8 cellular contexts compared by ENCODE assay signal in genomic region chr10:62028502-62028842, GRCh38.
DNase-seq lines count a peak whose midpoint lies in the region; ATAC-seq, FAIRE-seq and TF ChIP-seq lines count a peak whose summit lies in the region.
"Not testable (repeated sequence)": the region's sequence is repeated elsewhere in the genome, so short reads cannot be mapped to it uniquely, and the experiment has no call there.

No MANE protein-coding gene starts in this region.

- peak overlapping the region in 2 of 3 donors; percentile 50 to 73 for H3K27ac Mint-ChIP-seq in IgD-negative memory B cell
- peak overlapping the region; percentile 79 for H3K27ac Mint-ChIP-seq in activated CD4-positive, alpha-beta T cell treated with anti-CD3 and anti-CD28 coated beads for 36 hours
- peak overlapping the region; percentile 56 for H3K27ac Mint-ChIP-seq in activated naive CD4-positive, alpha-beta T cell treated with anti-CD3 and anti-CD28 coated beads, Interleukin-2, amount 50 U/mL, for 24 hours
- peak overlapping the region; percentile 18 for H3K27ac Mint-ChIP-seq in chondrocyte (ENCODE audit: unreplicated experiment)

- not testable (repeated sequence) for H2BK120ac ChIP-seq in trophoblast cell (ENCODE audit: insufficient read depth, low read length, poor library complexity)

- H2AK5ac ChIP-seq in trophoblast cell (ENCODE audit: low read length) = not testable (repeated sequence)

- H3K36me3 ChIP-seq in BLaER1 treated with 17β-estradiol and CSF1 and Interleukin-3, amounts not matched to agents 10 nM and 100 nM = peaks cover 68 to 98% (median 80%) of the 10 kb centered on the region in 11 experiments
- H3K36me3 ChIP-seq in keratinocyte (ENCODE audit: control insufficient read depth in 2 of 2, extremely low read depth in 1 of 2, insufficient read depth in 2 of 2, low read length in 2 of 2); trophoblast cell (ENCODE audit: control insufficient read depth in 1 of 2, insufficient read depth in 2 of 2, low read length in 2 of 2); suprapubic skin: not testable (repeated sequence)

- H3K4ac ChIP-seq in trophoblast cell (ENCODE audit: low read depth, low read length) = not testable (repeated sequence)

- peaks cover 23% of the 10 kb centered on the region for H3K36me3 Mint-ChIP-seq in IgD-negative memory B cell
- peaks cover 80% of the 10 kb centered on the region for H3K36me3 Mint-ChIP-seq in activated CD4-positive, alpha-beta T cell treated with anti-CD3 and anti-CD28 coated beads for 36 hours (ENCODE audit: low read depth)
- peaks cover 20% of the 10 kb centered on the region for H3K36me3 Mint-ChIP-seq in activated naive CD4-positive, alpha-beta T cell treated with anti-CD3 and anti-CD28 coated beads, Interleukin-2, amount 50 U/mL, for 24 hours
- not testable (repeated sequence) for H3K36me3 Mint-ChIP-seq in chondrocyte (ENCODE audit: low read depth)

- not testable (repeated sequence) for TF ChIP-seq EP300 in suprapubic skin (IDR thresholded peaks at IDR 0.05)

- peak overlapping the region in 3 of 11 experiments; percentile 0 to 27 (median 4); a peak in 2 of 22 replicates for H3K27ac ChIP-seq in BLaER1 treated with 17β-estradiol and CSF1 and Interleukin-3, amounts not matched to agents 10 nM and 100 nM
- H3K27ac ChIP-seq in keratinocyte (ENCODE audit: control insufficient read depth, insufficient read depth, low read length) (peak overlapping the region; percentile 91), trophoblast cell (ENCODE audit: low read depth, low read length) (peak overlapping the region; percentile 56), suprapubic skin (peak overlapping the region; percentile 67)

- not testable (repeated sequence) for DNase-seq in activated CD4-positive, alpha-beta T cell treated with anti-CD3 and anti-CD28 coated beads for 36 hours; chondrocyte (ENCODE audit: low spot score); keratinocyte (ENCODE audit: low read depth, low spot score); trophoblast cell; suprapubic skin (ENCODE audit: low spot score in 2 of 2)

- TF ChIP-seq CTCF in chondrocyte (IDR thresholded peaks at IDR 0.05); keratinocyte (optimal IDR thresholded peaks at IDR 0.05 in 1 of 3, IDR thresholded peaks at IDR 0.05 in 1 of 3, conservative IDR thresholded peaks at IDR 0.05 in 1 of 3; ENCODE audit: extremely low read depth in 1 of 3, insufficient read depth in 2 of 3, low read length in 3 of 3); suprapubic skin (IDR thresholded peaks at IDR 0.05): not testable (repeated sequence)

- H3K9me3 ChIP-seq in BLaER1 treated with 17β-estradiol and CSF1 and Interleukin-3, amounts not matched to agents 10 nM and 100 nM (replicated peaks in 1 of 11); keratinocyte (ENCODE audit: control insufficient read depth, low read depth, low read length); trophoblast cell (ENCODE audit: insufficient read depth, low read depth, low read length); suprapubic skin: not testable (repeated sequence)

- not testable (repeated sequence) for H3K9me1 ChIP-seq in keratinocyte (ENCODE audit: control insufficient read depth, extremely low read depth, insufficient read depth, low read length)

- H3K18ac ChIP-seq in trophoblast cell (ENCODE audit: low read length) = not testable (repeated sequence)

- not testable (repeated sequence) for H4K12ac ChIP-seq in trophoblast cell (ENCODE audit: low read depth, low read length)

- intact Hi-C loops in activated CD4-positive, alpha-beta T cell treated with anti-CD3 and anti-CD28 coated beads for 36 hours (cut with DNase I, micrococcal nuclease) = loop anchor here (2.0 to 10.0 kb wide), 2 partner anchors 14 to 274 kb away; no protein-coding TSS in a partner anchor

- H2AFZ ChIP-seq in keratinocyte (ENCODE audit: control insufficient read depth, low read length); trophoblast cell (ENCODE audit: insufficient read depth, low read length, poor library complexity): not testable (repeated sequence)

- POLR2A ChIA-PET in activated CD4-positive, alpha-beta T cell treated with anti-CD3 and anti-CD28 coated beads for 36 hours (lab: Charles Lee) = not testable (repeated sequence)

- not testable (repeated sequence) for ATAC-seq in activated CD4-positive, alpha-beta T cell treated with anti-CD3 and anti-CD28 coated beads for 36 hours

- not testable (repeated sequence) for H3K79me1 ChIP-seq in trophoblast cell (ENCODE audit: low read length)

- CTCF ChIA-PET in activated CD4-positive, alpha-beta T cell treated with anti-CD3 and anti-CD28 coated beads for 36 hours (lab: Charles Lee) = interaction anchor here (0.6 to 12.2 kb wide), 3 partner anchors 10 to 132 kb away, joined by 3 to 113 read pairs (median 4); no protein-coding TSS in a partner anchor

- not testable (repeated sequence) for TF ChIP-seq POLR2A in suprapubic skin (IDR thresholded peaks at IDR 0.05)

- peaks cover 0 to 97% (median 0%) of the 10 kb centered on the region in 11 experiments; a peak in 9 of 22 replicates for H4K20me1 ChIP-seq in BLaER1 treated with 17β-estradiol and CSF1 and Interleukin-3, amounts not matched to agents 10 nM and 100 nM
- H4K20me1 ChIP-seq in keratinocyte (ENCODE audit: control insufficient read depth, extremely low read depth, insufficient read depth, low read length) = not testable (repeated sequence)

- H3K23ac ChIP-seq in trophoblast cell (ENCODE audit: low read length) = not testable (repeated sequence)

- H3K4me1 ChIP-seq in BLaER1 treated with 17β-estradiol and CSF1 and Interleukin-3, amounts not matched to agents 10 nM and 100 nM = peaks cover 44 to 99% (median 54%) of the 10 kb centered on the region in 10 experiments
- H3K4me1 ChIP-seq in keratinocyte (ENCODE audit: control insufficient read depth, extremely low read depth, insufficient read depth, low read length) (peaks cover 59% of the 10 kb centered on the region), suprapubic skin (peaks cover 30% of the 10 kb centered on the region)
- H3K4me1 ChIP-seq in trophoblast cell (ENCODE audit: control insufficient read depth in 1 of 2, insufficient read depth in 2 of 2, low read length in 2 of 2) = not testable (repeated sequence)

- H2BK5ac ChIP-seq in trophoblast cell (ENCODE audit: low read depth, low read length, poor library complexity) = not testable (repeated sequence)

- peak overlapping the region in 7 of 11 experiments; percentile 2 to 70 (median 29); a peak in 8 of 22 replicates for H3K4me2 ChIP-seq in BLaER1 treated with 17β-estradiol and CSF1 and Interleukin-3, amounts not matched to agents 10 nM and 100 nM
- H3K4me2 ChIP-seq in keratinocyte (ENCODE audit: control insufficient read depth, extremely low read depth, insufficient read depth, low read depth, low read length) = peak overlapping the region; percentile 54
- H3K4me2 ChIP-seq in trophoblast cell (ENCODE audit: low read length) = not testable (repeated sequence)

- H3K9me3 Mint-ChIP-seq in IgD-negative memory B cell; activated CD4-positive, alpha-beta T cell treated with anti-CD3 and anti-CD28 coated beads for 36 hours (ENCODE audit: low read depth); activated naive CD4-positive, alpha-beta T cell treated with anti-CD3 and anti-CD28 coated beads, Interleukin-2, amount 50 U/mL, for 24 hours; chondrocyte (ENCODE audit: low read depth): not testable (repeated sequence)

- peak overlapping the region; percentile 26 for H4K91ac ChIP-seq in trophoblast cell (ENCODE audit: low read depth, low read length)

- not testable (repeated sequence) for H3K27me3 Mint-ChIP-seq in IgD-negative memory B cell; activated CD4-positive, alpha-beta T cell treated with anti-CD3 and anti-CD28 coated beads for 36 hours; activated naive CD4-positive, alpha-beta T cell treated with anti-CD3 and anti-CD28 coated beads, Interleukin-2, amount 50 U/mL, for 24 hours; chondrocyte (ENCODE audit: low read depth)

- not testable (repeated sequence) for H3K4me3 Mint-ChIP-seq in IgD-negative memory B cell; activated CD4-positive, alpha-beta T cell treated with anti-CD3 and anti-CD28 coated beads for 36 hours; activated naive CD4-positive, alpha-beta T cell treated with anti-CD3 and anti-CD28 coated beads, Interleukin-2, amount 50 U/mL, for 24 hours; chondrocyte (ENCODE audit: unreplicated experiment)

- not testable (repeated sequence) for FAIRE-seq in keratinocyte (lab: Jason Lieb, UNC)

- H4K8ac ChIP-seq in trophoblast cell (ENCODE audit: low read depth, low read length) = not testable (repeated sequence)

- not testable (repeated sequence) for H3K27me3 ChIP-seq in BLaER1 treated with 17β-estradiol and CSF1 and Interleukin-3, amounts not matched to agents 10 nM and 100 nM; keratinocyte (ENCODE audit: control insufficient read depth, extremely low read depth, insufficient read depth, low read length); trophoblast cell (ENCODE audit: insufficient read depth, low read length); suprapubic skin

- peak overlapping the region; percentile 5 for H2BK12ac ChIP-seq in trophoblast cell (ENCODE audit: low read length)

- not testable (repeated sequence) for H3K14ac ChIP-seq in trophoblast cell (ENCODE audit: low read length)

- peaks cover 53 to 70% (median 63%) of the 10 kb centered on the region in 3 donors for H3K4me1 Mint-ChIP-seq in IgD-negative memory B cell
- peaks cover 88% of the 10 kb centered on the region for H3K4me1 Mint-ChIP-seq in activated CD4-positive, alpha-beta T cell treated with anti-CD3 and anti-CD28 coated beads for 36 hours
- peaks cover 86% of the 10 kb centered on the region for H3K4me1 Mint-ChIP-seq in activated naive CD4-positive, alpha-beta T cell treated with anti-CD3 and anti-CD28 coated beads, Interleukin-2, amount 50 U/mL, for 24 hours
- peaks cover 37% of the 10 kb centered on the region for H3K4me1 Mint-ChIP-seq in chondrocyte (ENCODE audit: low read depth)

- dilution Hi-C loops in keratinocyte (cut with MboI; ENCODE audit: extremely low pct_ligation_motif_present, low sequenced_read_pairs) = not testable (repeated sequence)

- H3K4me3 ChIP-seq in BLaER1 treated with 17β-estradiol and CSF1 and Interleukin-3, amounts not matched to agents 10 nM and 100 nM; trophoblast cell (ENCODE audit: low read depth, low read length); suprapubic skin: not testable (repeated sequence)
- peak overlapping the region in 2 of 3 experiments; percentile 3 to 11 for H3K4me3 ChIP-seq in keratinocyte (ENCODE audit: control insufficient read depth in 2 of 3, extremely low read depth in 1 of 3, insufficient read depth in 2 of 3, low read depth in 1 of 3, low read length in 3 of 3)

- H3K9ac ChIP-seq in BLaER1 treated with 17β-estradiol and CSF1 and Interleukin-3, amounts not matched to agents 10 nM and 100 nM; trophoblast cell (ENCODE audit: low read length): not testable (repeated sequence)
- H3K9ac ChIP-seq in keratinocyte (ENCODE audit: control insufficient read depth, extremely low read depth, insufficient read depth, low read length) = peak overlapping the region; percentile 65

- H3K79me2 ChIP-seq in keratinocyte (ENCODE audit: control insufficient read depth, insufficient read depth, low read length); trophoblast cell (ENCODE audit: control insufficient read depth, insufficient read depth, low read length, poor library complexity): not testable (repeated sequence)

- WGBS in trophoblast cell (ENCODE audit: extremely low coverage, insufficient coverage, insufficient read length) = no CpG with 5 or more reads among the region's 5 CpGs
- 83% methylated on average over 5 of the region's 5 CpGs for WGBS in suprapubic skin

Comparison
In these comparisons a context has a peak if more than half of its experiments do, and no peak if none do; other contexts are left out.
1. H3K27ac Mint-ChIP-seq: peak in every context shown above with its lines; median percentile 79 in activated CD4-positive, alpha-beta T cell treated with anti-CD3 and anti-CD28 coated beads for 36 hours; 62 in IgD-negative memory B cell; 56 in activated naive CD4-positive, alpha-beta T cell treated with anti-CD3 and anti-CD28 coated beads, Interleukin-2, amount 50 U/mL, for 24 hours; 18 in chondrocyte.